ENCODE assay signal across 4 cellular contexts in genomic region chr16:20468954-20469353, GRCh38.
TF ChIP-seq lines count a peak whose summit lies in the region.

No MANE protein-coding gene starts in this region.

TF ChIP-seq in A549, 52 proteins besides CTCF, POLR2A, EP300 and RAD21:
- peak; percentile 61; the same call in 1 of the 2 replicates for TF ChIP-seq REST (IDR thresholded peaks at IDR 0.05)
TF ChIP-seq in A549: peak in this region for 1; not testable (repeated sequence) for 51.

TF ChIP-seq in HCT116, 20 proteins besides CTCF, POLR2A, EP300 and RAD21:
- TF ChIP-seq REST (IDR thresholded peaks at IDR 0.05; ENCODE audit: low read depth), result peak; percentile 16; the same call in 1 of the 2 replicates

TF ChIP-seq in Ishikawa, 13 proteins besides CTCF, POLR2A, EP300 and RAD21:
- TF ChIP-seq REST (IDR thresholded peaks at IDR 0.05; ENCODE audit: low read depth), result peak; percentile 67

TF ChIP-seq in HepG2, 621 proteins besides CTCF, POLR2A, EP300 and RAD21:
- TF ChIP-seq REST (IDR thresholded peaks at IDR 0.05; ENCODE audit: borderline replicate concordance in 1 of 2, low read depth in 1 of 2, low read length in 2 of 2), result peak; percentile 2 to 88; a peak in 3 of 4 replicates
- peak; percentile 73 for TF ChIP-seq EHMT2 (IDR thresholded peaks at IDR 0.05; ENCODE audit: borderline replicate concordance, low read depth, low read length)
- TF ChIP-seq MIER2 (CRISPR knock-in tag; IDR thresholded peaks at IDR 0.05), result peak; percentile 87
